In the genomic region with DNA sequence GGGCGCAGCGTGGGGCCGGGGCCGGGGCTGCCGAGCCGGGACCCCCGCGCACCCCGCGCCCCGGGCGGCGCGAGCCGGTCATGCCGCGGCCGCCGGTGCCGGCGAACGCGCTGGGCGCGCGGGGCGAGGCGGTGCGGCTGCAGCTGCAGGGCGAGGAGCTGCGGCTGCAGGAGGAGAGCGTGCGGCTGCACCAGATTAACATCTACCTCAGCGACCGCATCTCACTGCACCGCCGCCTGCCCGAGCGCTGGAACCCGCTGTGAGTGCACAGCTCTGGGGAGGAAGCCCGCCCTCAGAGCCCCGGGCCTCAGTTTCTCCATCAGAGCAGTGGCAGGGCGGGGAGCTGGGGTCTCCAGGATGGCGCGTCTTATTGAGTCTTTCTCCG, we compare ENCODE assay signal across 8 cellular contexts. TPM values are rescaled to one million over a fixed set of nuclear protein-coding genes. Genes with fewer than 3 reads are reported as not detected.
DNase-seq lines count a peak whose midpoint lies in the region; ATAC-seq and TF ChIP-seq lines count a peak whose summit lies in the region.

No MANE protein-coding gene starts in this region.

- no peak overlapping the region for H3K27ac ChIP-seq in MM.1S (ENCODE audit: low read length)
- H3K27ac ChIP-seq in left lung, result peak overlapping the region in 1 of 2 donors; percentile 34
- peak overlapping the region; percentile 41 for H3K27ac ChIP-seq in substantia nigra (ENCODE audit: low read depth, low read length, poor library complexity, severe bottlenecking)

- H3K9me3 ChIP-seq in MM.1S (replicated peaks; ENCODE audit: insufficient read depth, low read length), result no peaks in the 10 kb centered on the region
- H3K9me3 ChIP-seq in left lung, result no peaks in the 10 kb centered on the region

- no peak for TF ChIP-seq CTCF in MM.1S (IDR thresholded peaks at IDR 0.05; ENCODE audit: low read length)
- TF ChIP-seq CTCF in left lung (IDR thresholded peaks at IDR 0.05), result no peak

- peaks cover 6% of the 10 kb centered on the region for H3K36me3 Mint-ChIP-seq in activated CD8-positive, alpha-beta memory T cell treated with anti-CD3 and anti-CD28 coated beads, Interleukin-2, amount 10 ng/mL, durations not matched to agents 7 days and 5 days

- H3K9ac ChIP-seq in MM.1S (ENCODE audit: low read length), result no peak overlapping the region; the same call in 1 of the 2 replicates

- no peaks in the 10 kb centered on the region for H3K9me3 Mint-ChIP-seq in activated CD8-positive, alpha-beta memory T cell treated with anti-CD3 and anti-CD28 coated beads, Interleukin-2, amount 10 ng/mL, durations not matched to agents 7 days and 5 days (ENCODE audit: low read depth)

- H3K4me3 ChIP-seq in MM.1S (ENCODE audit: low read length), result peak overlapping the region; percentile 66
- peak overlapping the region; percentile 33 to 46 for H3K4me3 ChIP-seq in left lung

- DNase-seq in activated CD8-positive, alpha-beta memory T cell treated with anti-CD3 and anti-CD28 coated beads, Interleukin-2, amount 10 ng/mL, durations not matched to agents 7 days and 5 days, result peak; percentile 59
- no peak for DNase-seq in activated CD8-positive, alpha-beta memory T cell treated with anti-CD3 and anti-CD28 coated beads for 24 hours
- DNase-seq in MM.1S (no peak), astrocyte of the hippocampus (ENCODE audit: low read depth, low spot score) (peak; percentile 57), left lung (no peak), substantia nigra (lab: John Stamatoyannopoulos, UW) (no peak), DMS153 treated with DMSO at 0.1 percent for 48 hours (lab: John Stamatoyannopoulos, UW; ENCODE audit: unreplicated experiment) (no peak), SIG-M5 (lab: John Stamatoyannopoulos, UW) (no peak)

- no peaks in the 10 kb centered on the region for H3K79me2 ChIP-seq in MM.1S (ENCODE audit: low read length)

- H3K27me3 ChIP-seq in MM.1S (replicated peaks; ENCODE audit: insufficient read depth, low read length) (no peaks in the 10 kb centered on the region), left lung (peaks cover 0 to 65% of the 10 kb centered on the region in 2 donors)

- peaks cover 31% of the 10 kb centered on the region for H3K4me1 Mint-ChIP-seq in activated CD8-positive, alpha-beta memory T cell treated with anti-CD3 and anti-CD28 coated beads, Interleukin-2, amount 10 ng/mL, durations not matched to agents 7 days and 5 days

- H3K4me2 ChIP-seq in MM.1S (ENCODE audit: low read depth, low read length), result peak overlapping the region; percentile 80; the same call in 1 of the 2 replicates

- peak; percentile 59 for ATAC-seq in activated CD8-positive, alpha-beta memory T cell treated with anti-CD3 and anti-CD28 coated beads, Interleukin-2, amount 10 ng/mL, durations not matched to agents 7 days and 5 days
- peak; percentile 11 for ATAC-seq in left lung

- H3K36me3 ChIP-seq in MM.1S (replicated peaks; ENCODE audit: insufficient read depth, low read length), result no peaks in the 10 kb centered on the region
- H3K36me3 ChIP-seq in left lung, result no peaks in the 10 kb centered on the region

- no peaks in the 10 kb centered on the region for H3K9me2 ChIP-seq in MM.1S (replicated peaks; ENCODE audit: insufficient read depth, low read length)

- no peaks in the 10 kb centered on the region for H3F3A ChIP-seq in MM.1S (ENCODE audit: insufficient read depth, low read length)

- peaks cover 45% of the 10 kb centered on the region for H3K27me3 Mint-ChIP-seq in activated CD8-positive, alpha-beta memory T cell treated with anti-CD3 and anti-CD28 coated beads, Interleukin-2, amount 10 ng/mL, durations not matched to agents 7 days and 5 days

- no peaks in the 10 kb centered on the region for H3K4me1 ChIP-seq in MM.1S (ENCODE audit: low read length)
- peaks cover 11 to 15% of the 10 kb centered on the region in 2 donors for H3K4me1 ChIP-seq in left lung

- intact Hi-C loops in left lung (cut with DNase I), result no loop called here

- H4K20me1 ChIP-seq in MM.1S (ENCODE audit: insufficient read depth, low read length), result no peaks in the 10 kb centered on the region

- H2AFZ ChIP-seq in MM.1S (ENCODE audit: low read length), result peak overlapping the region; percentile 75

- no peak overlapping the region for H3K27ac Mint-ChIP-seq in activated CD8-positive, alpha-beta memory T cell treated with anti-CD3 and anti-CD28 coated beads, Interleukin-2, amount 10 ng/mL, durations not matched to agents 7 days and 5 days

- peak overlapping the region; percentile 76 for H3K4me3 Mint-ChIP-seq in activated CD8-positive, alpha-beta memory T cell treated with anti-CD3 and anti-CD28 coated beads, Interleukin-2, amount 10 ng/mL, durations not matched to agents 7 days and 5 days

- CTCF ChIA-PET in activated CD8-positive, alpha-beta memory T cell treated with anti-CD3 and anti-CD28 coated beads, Interleukin-2, amount 10 ng/mL, durations not matched to agents 7 days and 5 days (lab: Charles Lee), result interaction anchor here (1.0 to 4.6 kb wide), 5 partner anchors 11 to 492 kb away, joined by 3 to 33 read pairs (median 6); a partner anchor contains a TSS

RNA-seq across cellular contexts. Expression of a gene that starts 0.3 kb away (rescaled TPM):
- 1 to 10 TPM; 3.5 to 9.9 TPM for total RNA-seq in activated CD8-positive, alpha-beta memory T cell treated with anti-CD3 and anti-CD28 coated beads, Interleukin-2, amount 10 ng/mL, durations not matched to agents 7 days and 5 days
- 10 to 100 TPM; 20.0 to 21.3 TPM for total RNA-seq in left lung

RNA-seq across cellular contexts. Expression of a gene that starts 11.4 kb away (rescaled TPM):
- total RNA-seq in activated CD8-positive, alpha-beta memory T cell treated with anti-CD3 and anti-CD28 coated beads, Interleukin-2, amount 10 ng/mL, durations not matched to agents 7 days and 5 days, result 1 to 10 TPM; 6.5 to 9.2 TPM
- total RNA-seq in left lung, result 10 to 100 TPM; 23.4 to 26.9 TPM

Comparison
In these comparisons a context has a peak if more than half of its experiments do, and no peak if none do; other contexts are left out.
1. DNase-seq: peak in activated CD8-positive, alpha-beta memory T cell treated with anti-CD3 and anti-CD28 coated beads, Interleukin-2, amount 10 ng/mL, durations not matched to agents 7 days and 5 days (single experiment) and astrocyte of the hippocampus (single experiment); none in activated CD8-positive, alpha-beta memory T cell treated with anti-CD3 and anti-CD28 coated beads for 24 hours (single experiment), MM.1S (single experiment), left lung (0 of 2), substantia nigra (0 of 49), DMS153 treated with DMSO at 0.1 percent for 48 hours (single experiment) and SIG-M5 (single experiment).